8 cellular contexts compared by ENCODE assay signal in the genomic region with DNA sequence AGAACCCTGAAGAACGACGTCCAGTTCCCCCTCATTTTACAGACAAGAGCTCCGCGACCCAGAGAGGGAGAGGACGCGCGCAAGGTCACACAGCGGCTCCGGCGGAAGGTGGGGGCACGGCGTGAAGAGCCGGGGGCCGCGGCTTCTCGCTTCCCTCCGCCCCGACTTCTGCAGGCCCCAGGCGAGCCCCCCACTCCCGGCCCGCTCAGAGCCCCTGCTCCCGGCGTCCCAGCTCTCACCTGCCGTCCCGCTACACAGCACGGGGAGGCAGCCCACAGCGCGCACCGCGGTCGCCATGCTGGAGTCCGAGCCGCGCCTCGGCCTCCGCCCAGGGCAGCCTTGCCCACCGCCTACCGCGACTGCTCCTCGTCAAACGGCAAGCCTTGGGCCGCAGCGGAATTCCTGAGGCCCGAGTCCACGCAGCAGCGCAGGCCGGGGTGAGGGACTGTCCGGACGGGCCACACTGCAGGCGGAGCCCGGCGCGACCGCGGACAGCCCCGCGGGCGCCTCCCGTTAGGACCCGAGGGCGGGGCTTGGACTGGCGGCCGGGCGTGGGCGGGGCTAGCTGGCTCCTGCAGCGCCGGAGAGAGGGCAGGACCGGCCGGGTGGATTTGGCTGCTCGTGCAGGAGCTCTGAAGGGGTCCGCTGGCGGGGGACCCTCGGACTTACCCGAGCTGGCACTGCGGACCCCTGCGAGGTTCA. TPM values are rescaled to one million over a fixed set of nuclear protein-coding genes. Genes with fewer than 3 reads are reported as not detected.
A peak's percentile ranks its signal among the peaks of the same experiment; 100 is the strongest.
DNase-seq lines count a peak whose midpoint lies in the region; ATAC-seq and TF ChIP-seq lines count a peak whose summit lies in the region.

A gene (minus strand): TSS at position 314 of the 702 bp plus-strand sequence. CDS start 17 bp downstream, at position 297.

- H3K4me3 Mint-ChIP-seq in progenitor cell of endocrine pancreas (ENCODE audit: low read depth), result peak within 1 kb of the TSS; percentile 92

- H3K36me3 ChIP-seq in adipocyte (ENCODE audit: control insufficient read depth, insufficient read depth, low read length, severe bottlenecking), result peaks cover 8% of the 10 kb centered on the region
- peaks cover 0 to 13% (median 4%) of the 10 kb centered on the region in 9 donors for H3K36me3 ChIP-seq in heart left ventricle
- H3K36me3 ChIP-seq in upper lobe of right lung, result peaks cover 10% of the 10 kb centered on the region

- ATAC-seq in HG02571 (IDR thresholded peaks at IDR 0.05; ENCODE audit: unreplicated experiment) (peak; percentile 92), heart left ventricle (peak; percentile 93 to 99 (median 98)), upper lobe of right lung (peak; percentile 99)

- peak in 1 of 2 donors; percentile 86 for TF ChIP-seq POLR2A in heart left ventricle (IDR thresholded peaks at IDR 0.05)

- H3K27ac ChIP-seq in heart left ventricle (peak within 1 kb of the TSS; percentile 85 to 99 (median 96)), upper lobe of right lung (peak within 1 kb of the TSS; percentile 99)

- H3K9me3 Mint-ChIP-seq in progenitor cell of endocrine pancreas (ENCODE audit: low read depth), result no peaks in the 10 kb centered on the region

- H3K36me3 Mint-ChIP-seq in progenitor cell of endocrine pancreas (ENCODE audit: insufficient read depth), result peaks cover 2% of the 10 kb centered on the region

- intact Hi-C loops in heart left ventricle (cut with DNase I), result loop anchor here in 4 of 10 donors (2.0 to 10.0 kb wide), 6 partner anchors 36 to 226 kb away; a partner anchor contains a TSS
- intact Hi-C loops in upper lobe of right lung (cut with DNase I), result no loop called here

- H3K9ac ChIP-seq in adipocyte (ENCODE audit: low read length), result peak within 1 kb of the TSS; percentile 93

- H3K4me1 ChIP-seq in adipocyte (ENCODE audit: control insufficient read depth, insufficient read depth, low read length), result peaks cover 31% of the 10 kb centered on the region
- H3K4me1 ChIP-seq in heart left ventricle, result peaks cover 0 to 42% (median 26%) of the 10 kb centered on the region in 12 donors
- peaks cover 34% of the 10 kb centered on the region for H3K4me1 ChIP-seq in upper lobe of right lung

- peak within 1 kb of the TSS; percentile 99 for H3K4me3 ChIP-seq in GM12865 (ENCODE audit: low read depth, low read length)
- H3K4me3 ChIP-seq in adipocyte (ENCODE audit: low read length), result peak within 1 kb of the TSS; percentile 98
- peak within 1 kb of the TSS; percentile 60 to 100 (median 88) for H3K4me3 ChIP-seq in heart left ventricle
- peak within 1 kb of the TSS; percentile 99 for H3K4me3 ChIP-seq in upper lobe of right lung

- H3K4me1 Mint-ChIP-seq in progenitor cell of endocrine pancreas (ENCODE audit: low read depth), result peaks cover 13% of the 10 kb centered on the region

- 0 to 2% (median 0%) methylated on average over 33 to 76 of the region's 76 CpGs for WGBS in heart left ventricle, 4 donors

- no peaks in the 10 kb centered on the region for H3K27me3 Mint-ChIP-seq in progenitor cell of endocrine pancreas

- TF ChIP-seq CTCF in GM12865 (IDR thresholded peaks at IDR 0.05; ENCODE audit: insufficient read depth, low read depth, low read length, missing control alignments) (peak; percentile 9), heart left ventricle (IDR thresholded peaks at IDR 0.05) (peak in 4 of 12 donors; percentile 18 to 46 (median 26)), progenitor cell of endocrine pancreas (IDR thresholded peaks at IDR 0.05; ENCODE audit: unreplicated experiment) (peak; percentile 39), upper lobe of right lung (IDR thresholded peaks at IDR 0.05) (no peak)

- DNase-seq in GM12865 (ENCODE audit: low read depth) (peak; percentile 86), NCI-H1048 (lab: John Stamatoyannopoulos, UW) (peak; percentile 52), T follicular helper cell (ENCODE audit: low read depth) (peak; percentile 66), adipocyte (ENCODE audit: low read depth) (peak; percentile 94), heart left ventricle (peak; percentile 88 to 95 (median 90)), progenitor cell of endocrine pancreas (ENCODE audit: low spot score, unreplicated experiment) (peak; percentile 78), upper lobe of right lung (peak; percentile 95)

- no peaks in the 10 kb centered on the region for H3K9me3 ChIP-seq in adipocyte (ENCODE audit: control insufficient read depth, low read length)
- no peaks in the 10 kb centered on the region for H3K9me3 ChIP-seq in heart left ventricle
- no peaks in the 10 kb centered on the region for H3K9me3 ChIP-seq in upper lobe of right lung

- peak within 1 kb of the TSS; percentile 98 for H3K27ac Mint-ChIP-seq in progenitor cell of endocrine pancreas

- no peaks in the 10 kb centered on the region for H3K27me3 ChIP-seq in adipocyte (replicated peaks; ENCODE audit: control insufficient read depth, insufficient read depth, low read length)
- H3K27me3 ChIP-seq in heart left ventricle, result no peaks in the 10 kb centered on the region
- H3K27me3 ChIP-seq in upper lobe of right lung, result no peaks in the 10 kb centered on the region

RNA-seq across cellular contexts. Expression of the gene that starts here (rescaled TPM):
- total RNA-seq in heart left ventricle (10 to 100 TPM; 52.4 to 80.0 (median 69.7) TPM), progenitor cell of endocrine pancreas (59.8 and 62.5 TPM in 2 replicates), upper lobe of right lung (55.2 TPM)
- 100 to 1,000 TPM in 1 of 2 donors, 10 to 100 TPM in 1; 95.9 to 116 TPM for polyA plus RNA-seq in heart left ventricle

Comparison
In these comparisons a context has a peak if more than half of its experiments do, and no peak if none do; other contexts are left out.
1. Peak in every context shown above with its lines: DNase-seq, ATAC-seq, H3K4me3 ChIP-seq and H3K27ac ChIP-seq.